ENCODE assay signal across 1 cellular context in the genomic region with DNA sequence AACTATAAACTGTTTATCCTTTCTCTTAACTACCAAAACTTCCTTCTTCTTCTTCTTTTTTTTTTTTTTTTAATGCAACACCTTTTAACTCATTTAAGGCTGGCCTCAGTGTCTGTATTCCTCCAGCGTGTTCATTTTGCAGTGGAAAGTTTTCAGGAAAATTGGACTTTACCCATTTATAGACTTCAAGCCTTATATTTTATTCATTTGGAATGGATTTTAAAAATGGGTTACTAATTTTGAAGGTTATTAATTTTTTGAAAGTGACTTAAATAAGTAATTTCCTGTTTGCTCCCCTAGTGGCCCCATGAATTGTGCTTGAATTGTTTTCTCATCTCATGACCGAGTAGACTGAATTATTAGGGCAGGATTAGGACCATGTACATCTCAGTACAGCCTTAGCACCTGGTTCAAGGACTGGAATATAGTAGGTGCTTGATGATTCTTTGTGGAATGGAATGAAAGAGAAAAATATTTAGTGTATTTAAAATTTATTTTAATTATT.
TF ChIP-seq lines count a peak whose summit lies in the region.

No MANE protein-coding gene starts in this region.

TF ChIP-seq in HCT116, 20 proteins besides CTCF, POLR2A, EP300 and RAD21 (continued from another document):
- TF ChIP-seq, protein P1, sequence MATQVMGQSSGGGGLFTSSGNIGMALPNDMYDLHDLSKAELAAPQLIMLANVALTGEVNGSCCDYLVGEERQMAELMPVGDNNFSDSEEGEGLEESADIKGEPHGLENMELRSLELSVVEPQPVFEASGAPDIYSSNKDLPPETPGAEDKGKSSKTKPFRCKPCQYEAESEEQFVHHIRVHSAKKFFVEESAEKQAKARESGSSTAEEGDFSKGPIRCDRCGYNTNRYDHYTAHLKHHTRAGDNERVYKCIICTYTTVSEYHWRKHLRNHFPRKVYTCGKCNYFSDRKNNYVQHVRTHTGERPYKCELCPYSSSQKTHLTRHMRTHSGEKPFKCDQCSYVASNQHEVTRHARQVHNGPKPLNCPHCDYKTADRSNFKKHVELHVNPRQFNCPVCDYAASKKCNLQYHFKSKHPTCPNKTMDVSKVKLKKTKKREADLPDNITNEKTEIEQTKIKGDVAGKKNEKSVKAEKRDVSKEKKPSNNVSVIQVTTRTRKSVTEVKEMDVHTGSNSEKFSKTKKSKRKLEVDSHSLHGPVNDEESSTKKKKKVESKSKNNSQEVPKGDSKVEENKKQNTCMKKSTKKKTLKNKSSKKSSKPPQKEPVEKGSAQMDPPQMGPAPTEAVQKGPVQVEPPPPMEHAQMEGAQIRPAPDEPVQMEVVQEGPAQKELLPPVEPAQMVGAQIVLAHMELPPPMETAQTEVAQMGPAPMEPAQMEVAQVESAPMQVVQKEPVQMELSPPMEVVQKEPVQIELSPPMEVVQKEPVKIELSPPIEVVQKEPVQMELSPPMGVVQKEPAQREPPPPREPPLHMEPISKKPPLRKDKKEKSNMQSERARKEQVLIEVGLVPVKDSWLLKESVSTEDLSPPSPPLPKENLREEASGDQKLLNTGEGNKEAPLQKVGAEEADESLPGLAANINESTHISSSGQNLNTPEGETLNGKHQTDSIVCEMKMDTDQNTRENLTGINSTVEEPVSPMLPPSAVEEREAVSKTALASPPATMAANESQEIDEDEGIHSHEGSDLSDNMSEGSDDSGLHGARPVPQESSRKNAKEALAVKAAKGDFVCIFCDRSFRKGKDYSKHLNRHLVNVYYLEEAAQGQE (IDR thresholded peaks at IDR 0.05; ENCODE audit: low read depth): no peak
- no peak for TF ChIP-seq SRF (IDR thresholded peaks at IDR 0.05; ENCODE audit: low read depth)
- TF ChIP-seq, protein P2, sequence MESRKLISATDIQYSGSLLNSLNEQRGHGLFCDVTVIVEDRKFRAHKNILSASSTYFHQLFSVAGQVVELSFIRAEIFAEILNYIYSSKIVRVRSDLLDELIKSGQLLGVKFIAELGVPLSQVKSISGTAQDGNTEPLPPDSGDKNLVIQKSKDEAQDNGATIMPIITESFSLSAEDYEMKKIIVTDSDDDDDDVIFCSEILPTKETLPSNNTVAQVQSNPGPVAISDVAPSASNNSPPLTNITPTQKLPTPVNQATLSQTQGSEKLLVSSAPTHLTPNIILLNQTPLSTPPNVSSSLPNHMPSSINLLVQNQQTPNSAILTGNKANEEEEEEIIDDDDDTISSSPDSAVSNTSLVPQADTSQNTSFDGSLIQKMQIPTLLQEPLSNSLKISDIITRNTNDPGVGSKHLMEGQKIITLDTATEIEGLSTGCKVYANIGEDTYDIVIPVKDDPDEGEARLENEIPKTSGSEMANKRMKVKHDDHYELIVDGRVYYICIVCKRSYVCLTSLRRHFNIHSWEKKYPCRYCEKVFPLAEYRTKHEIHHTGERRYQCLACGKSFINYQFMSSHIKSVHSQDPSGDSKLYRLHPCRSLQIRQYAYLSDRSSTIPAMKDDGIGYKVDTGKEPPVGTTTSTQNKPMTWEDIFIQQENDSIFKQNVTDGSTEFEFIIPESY (IDR thresholded peaks at IDR 0.05; ENCODE audit: extremely low read depth, insufficient replicate concordance, low read length): no peak
- no peak for TF ChIP-seq FOSL1 (IDR thresholded peaks at IDR 0.05; ENCODE audit: low read depth)
- TF ChIP-seq ZNF274 (IDR thresholded peaks at IDR 0.05; ENCODE audit: low read depth, low read length): no peak
- TF ChIP-seq, protein P3, sequence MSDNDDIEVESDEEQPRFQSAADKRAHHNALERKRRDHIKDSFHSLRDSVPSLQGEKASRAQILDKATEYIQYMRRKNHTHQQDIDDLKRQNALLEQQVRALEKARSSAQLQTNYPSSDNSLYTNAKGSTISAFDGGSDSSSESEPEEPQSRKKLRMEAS (IDR thresholded peaks at IDR 0.05): no peak
- TF ChIP-seq EZH2 (IDR thresholded peaks at IDR 0.05): no peak
- TF ChIP-seq SP1 (IDR thresholded peaks at IDR 0.05; ENCODE audit: low read depth): no peak
- no peak for TF ChIP-seq TCF7L2 (IDR thresholded peaks at IDR 0.05; ENCODE audit: borderline replicate concordance, extremely low read depth, insufficient read depth, insufficient read length)
- no peak for TF ChIP-seq ELF1 (IDR thresholded peaks at IDR 0.05; ENCODE audit: borderline replicate concordance, low read depth)
- no peak for TF ChIP-seq CEBPB (IDR thresholded peaks at IDR 0.05; ENCODE audit: low read depth)
- TF ChIP-seq YY1 (IDR thresholded peaks at IDR 0.05; ENCODE audit: extremely low read depth, insufficient replicate concordance, low read depth, low read length): no peak
- no peak for TF ChIP-seq CBX3 (IDR thresholded peaks at IDR 0.05; ENCODE audit: low read depth)
- TF ChIP-seq EGR1 (IDR thresholded peaks at IDR 0.05; ENCODE audit: low read depth): no peak
- no peak for TF ChIP-seq ATF3 (IDR thresholded peaks at IDR 0.05)
